In the genomic region with DNA sequence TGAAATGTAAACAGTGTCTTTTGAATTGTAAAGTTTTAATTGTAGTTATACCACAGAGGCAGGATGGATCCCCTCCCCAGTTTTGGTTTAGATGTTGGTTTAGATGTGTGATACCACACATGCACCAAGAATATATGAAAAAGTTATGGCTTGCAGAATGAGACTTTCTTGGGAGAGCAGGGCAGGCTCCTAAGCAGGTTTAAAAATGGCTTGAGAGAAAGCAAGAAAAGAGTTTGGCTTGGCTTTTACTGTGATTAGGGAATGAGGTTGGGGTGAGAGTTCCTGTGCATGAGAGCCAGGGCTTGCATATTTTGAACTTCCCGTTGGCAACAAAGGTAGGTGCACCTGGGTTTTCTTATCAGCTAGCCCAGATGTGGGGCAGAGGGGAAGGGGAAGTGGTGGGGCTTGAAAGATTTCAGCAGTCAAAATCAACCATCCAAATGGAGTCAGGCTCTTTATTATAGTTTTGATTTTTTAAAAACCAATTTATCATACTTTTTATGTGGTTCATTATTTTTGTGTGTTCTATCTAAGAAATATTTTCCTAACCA, we compare ENCODE assay signal across 17 cellular contexts.
"Had no signal": no experiment of that assay in that cellular context is flagged by ENCODE, and none has a peak within 500 bp of the region (broad histone marks: within the 10 kb centered on the region; RNA-seq: fewer than 3 reads in every experiment).

No MANE protein-coding gene starts in this region.

- H3K4me1 ChIP-seq: colonic mucosa, right lobe of liver, upper lobe of left lung had no signal

- ATAC-seq: activated CD4-positive, CD25-positive, alpha-beta regulatory T cell treated with anti-CD3 and anti-CD28 coated beads, Interleukin-2, amount 50 U/mL, for 24 hours; left colon; psoas muscle; right lobe of liver had no signal

- H3K27me3 ChIP-seq: colonic mucosa, right lobe of liver, upper lobe of left lung had no signal

- H3K36me3 ChIP-seq: colonic mucosa, right lobe of liver, upper lobe of left lung had no signal

- H3K9me3 Mint-ChIP-seq: nephron; T-helper 2 cell treated with Interferon-gamma antibody and Interleukin-4, amounts not matched to agents 5 μg/mL and 100 μg/mL, for 36 hours had no signal

- H3K4me3 Mint-ChIP-seq: nephron; T-helper 2 cell treated with Interferon-gamma antibody and Interleukin-4, amounts not matched to agents 5 μg/mL and 100 μg/mL, for 36 hours had no signal

- H3K27ac ChIP-seq: colonic mucosa, psoas muscle, right lobe of liver, upper lobe of left lung had no signal

- H3K27ac Mint-ChIP-seq: nephron; T-helper 2 cell treated with Interferon-gamma antibody and Interleukin-4, amounts not matched to agents 5 μg/mL and 100 μg/mL, for 36 hours had no signal

- DNase-seq: activated CD4-positive, alpha-beta T cell treated with anti-CD3 and anti-CD28 coated beads, Interleukin-2, amount 50 U/mL, for 48 hours; activated naive CD4-positive, alpha-beta T cell; caudate nucleus; colonic mucosa; effector CD8-positive, alpha-beta T cell; left colon; occipital lobe; psoas muscle; right lobe of liver; stimulated activated CD4-positive, alpha-beta T cell treated with anti-CD3 and anti-CD28 coated beads, Interleukin-2, amount 100 ng/mL, for 24 hours; stimulated activated naive CD4-positive, alpha-beta T cell treated with Interleukin-2 at 50 U/mL for 16 hours; SW 1271; upper lobe of left lung had no signal

- H3K9me3 ChIP-seq: colonic mucosa, psoas muscle, right lobe of liver, upper lobe of left lung had no signal

- H3K4me3 ChIP-seq: colonic mucosa, lung, psoas muscle, right lobe of liver, upper lobe of left lung had no signal
